8 cellular contexts compared by ENCODE assay signal in genomic region chr2:10278029-10278762, GRCh38. TPM values are rescaled to one million over a fixed set of nuclear protein-coding genes. Genes with fewer than 3 reads are reported as not detected.
A peak's percentile ranks its signal among the peaks of the same experiment; 100 is the strongest.
DNase-seq lines count a peak whose midpoint lies in the region; ATAC-seq and TF ChIP-seq lines count a peak whose summit lies in the region.

No MANE protein-coding gene starts in this region.

- H2AFZ ChIP-seq in DND-41 (ENCODE audit: low read depth, low read length) (no peak overlapping the region), trophoblast cell (ENCODE audit: insufficient read depth, low read length, poor library complexity) (no peak overlapping the region)

- ATAC-seq in DND-41 (ENCODE audit: insufficient read depth, low read depth) (peak; percentile 65; the same call in 2 of the 3 replicates), HG03354 (IDR thresholded peaks at IDR 0.05; ENCODE audit: poor library complexity, severe bottlenecking, unreplicated experiment) (no peak)

- no peak overlapping the region for H4K12ac ChIP-seq in trophoblast cell (ENCODE audit: low read depth, low read length)

- no peak overlapping the region for H2BK5ac ChIP-seq in trophoblast cell (ENCODE audit: low read depth, low read length, poor library complexity)

- peaks cover 5% of the 10 kb centered on the region; the same call in 1 of the 2 replicates for H4K20me1 ChIP-seq in DND-41 (ENCODE audit: insufficient read depth, low read length)

- no peak overlapping the region for H2AK5ac ChIP-seq in trophoblast cell (ENCODE audit: low read length)

- no peak overlapping the region for H3K23ac ChIP-seq in trophoblast cell (ENCODE audit: low read length)

- H3K9me3 ChIP-seq in DND-41 (ENCODE audit: insufficient read depth, low read length, severe bottlenecking) (no peaks in the 10 kb centered on the region), trophoblast cell (ENCODE audit: insufficient read depth, low read depth, low read length) (no peaks in the 10 kb centered on the region)

- no peak overlapping the region for H2BK120ac ChIP-seq in trophoblast cell (ENCODE audit: insufficient read depth, low read length, poor library complexity)

- H3K9ac ChIP-seq in DND-41 (ENCODE audit: low read depth, low read length) (no peak overlapping the region), trophoblast cell (ENCODE audit: low read length) (no peak overlapping the region)

- no peak overlapping the region for H2BK12ac ChIP-seq in trophoblast cell (ENCODE audit: low read length)

- no peak overlapping the region for H3K18ac ChIP-seq in trophoblast cell (ENCODE audit: low read length)

- no CpG with 5 or more reads among the region's 19 CpGs for WGBS in trophoblast cell (ENCODE audit: extremely low coverage, insufficient coverage, insufficient read length)

- H3K4me2 ChIP-seq in DND-41 (ENCODE audit: insufficient read depth, low read length): no peak overlapping the region
- no peak overlapping the region for H3K4me2 ChIP-seq in trophoblast cell (ENCODE audit: low read length)

- no peak overlapping the region for H3K4ac ChIP-seq in trophoblast cell (ENCODE audit: low read depth, low read length)

- no peaks in the 10 kb centered on the region for H3K4me1 ChIP-seq in DND-41 (ENCODE audit: insufficient read depth, low read length)
- H3K4me1 ChIP-seq in trophoblast cell (ENCODE audit: control insufficient read depth in 1 of 2, insufficient read depth in 2 of 2, low read length in 2 of 2): peaks cover 0 to 3% of the 10 kb centered on the region in 2 experiments

- H3K36me3 ChIP-seq in DND-41 (ENCODE audit: insufficient read depth, low read length): no peaks in the 10 kb centered on the region
- no peaks in the 10 kb centered on the region for H3K36me3 ChIP-seq in trophoblast cell (ENCODE audit: control insufficient read depth in 1 of 2, insufficient read depth in 2 of 2, low read length in 2 of 2)

- no peak overlapping the region for H4K91ac ChIP-seq in trophoblast cell (ENCODE audit: low read depth, low read length)

- no peak overlapping the region for H3K14ac ChIP-seq in trophoblast cell (ENCODE audit: low read length)

- H3K79me1 ChIP-seq in trophoblast cell (ENCODE audit: low read length): no peaks in the 10 kb centered on the region

- H3K27me3 ChIP-seq in DND-41 (ENCODE audit: insufficient read depth, low read length, poor library complexity) (peaks cover 7% of the 10 kb centered on the region), trophoblast cell (ENCODE audit: insufficient read depth, low read length) (no peaks in the 10 kb centered on the region)

- no peak overlapping the region for H3K27ac ChIP-seq in DND-41 (ENCODE audit: low read length)
- H3K27ac ChIP-seq in trophoblast cell (ENCODE audit: low read depth, low read length): no peak overlapping the region

- no peak overlapping the region for H4K8ac ChIP-seq in trophoblast cell (ENCODE audit: low read depth, low read length)

- H3K79me2 ChIP-seq in DND-41 (ENCODE audit: insufficient read depth, low read length) (no peaks in the 10 kb centered on the region), trophoblast cell (ENCODE audit: control insufficient read depth, insufficient read depth, low read length, poor library complexity) (no peaks in the 10 kb centered on the region)

- peak; percentile 13 for DNase-seq in DND-41
- peak; percentile 26 for DNase-seq in RKO (ENCODE audit: low spot score)
- peak; percentile 94 for DNase-seq in fibroblast of mammary gland (ENCODE audit: low read depth)
- DNase-seq in trophoblast cell: peak; percentile 34 to 45
- no peak for DNase-seq in iPS-NIHi11 (ENCODE audit: low spot score)
- no peak for DNase-seq in NCI-H146 (lab: John Stamatoyannopoulos, UW)
- DNase-seq in DMS53 treated with DMSO at 0.1 percent for 48 hours (lab: John Stamatoyannopoulos, UW; ENCODE audit: unreplicated experiment): no peak

- no peak for TF ChIP-seq CTCF in DND-41 (IDR thresholded peaks at IDR 0.05; ENCODE audit: borderline replicate concordance, extremely low read depth, low read length, poor library complexity, severe bottlenecking)
- no peak for TF ChIP-seq CTCF in fibroblast of mammary gland (conservative IDR thresholded peaks at IDR 0.05; ENCODE audit: control insufficient read depth, insufficient read depth, low read depth, low read length)

- no peak overlapping the region for H3K4me3 ChIP-seq in DND-41 (ENCODE audit: low read depth in 1 of 2, low read length in 2 of 2)
- no peak overlapping the region for H3K4me3 ChIP-seq in fibroblast of mammary gland (ENCODE audit: control insufficient read depth, low read depth, low read length)
- no peak overlapping the region for H3K4me3 ChIP-seq in trophoblast cell (ENCODE audit: low read depth, low read length)

RNA-seq across cellular contexts. Expression of gene HPCAL1, which starts 24.5 kb away (rescaled TPM):
- polyA plus RNA-seq in trophoblast cell (2013): 124 and 139 TPM in 2 replicates

Comparison
In these comparisons a context has a peak if more than half of its experiments do, and no peak if none do; other contexts are left out.
1. DNase-seq: peak in DND-41 (single experiment), RKO (single experiment), fibroblast of mammary gland (single experiment) and trophoblast cell (2 of 2); none in iPS-NIHi11 (single experiment), NCI-H146 (single experiment) and DMS53 treated with DMSO at 0.1 percent for 48 hours (single experiment).